8 cellular contexts compared by ENCODE assay signal in genomic region chr13:98672947-98673545, GRCh38.
DNase-seq lines count a peak whose midpoint lies in the region; ATAC-seq and TF ChIP-seq lines count a peak whose summit lies in the region.

No MANE protein-coding gene starts in this region.

- H3K36me3 ChIP-seq in KMS-11 (ENCODE audit: insufficient read depth) (no peaks in the 10 kb centered on the region), aorta (ENCODE audit: control insufficient read depth in 1 of 2, insufficient read depth in 2 of 2, low read length in 1 of 2) (no peaks in the 10 kb centered on the region)

- H3K4me1 ChIP-seq in KMS-11 (ENCODE audit: low read depth, poor library complexity, severe bottlenecking) (peaks cover 7% of the 10 kb centered on the region), aorta (ENCODE audit: control insufficient read depth in 1 of 2, insufficient read depth in 2 of 2, low read length in 2 of 2) (peaks cover 0 to 3% of the 10 kb centered on the region in 2 donors)

- no peaks in the 10 kb centered on the region for H3K79me2 ChIP-seq in KMS-11 (ENCODE audit: insufficient read depth, low read depth)

- 21 to 23% methylated on average over 11 of the region's 11 CpGs for WGBS in aorta, 2 donors

- no peak overlapping the region; the same call in 1 of the 2 replicates for H3K4me2 ChIP-seq in KMS-11

- H4K20me1 ChIP-seq in KMS-11 (ENCODE audit: insufficient read depth): no peaks in the 10 kb centered on the region

- ATAC-seq in GM21526 (IDR thresholded peaks at IDR 0.05; ENCODE audit: low FRiP score, unreplicated experiment) (peak; percentile 81), aorta (ENCODE audit: low FRiP score) (peak; percentile 80)

- no peak overlapping the region for H3K4me3 ChIP-seq in KMS-11 (IDR thresholded peaks at IDR 0.05; ENCODE audit: insufficient read depth, low read depth, low read length)
- no peak overlapping the region for H3K4me3 ChIP-seq in aorta (ENCODE audit: low read length in 2 of 2)

- H3K9ac ChIP-seq in KMS-11: no peak overlapping the region

- H3K27me3 ChIP-seq in KMS-11 (ENCODE audit: insufficient read depth, low read depth) (no peaks in the 10 kb centered on the region), aorta (ENCODE audit: control insufficient read depth in 1 of 2, insufficient read depth in 2 of 2, low read length in 1 of 2) (no peaks in the 10 kb centered on the region)

- intact Hi-C loops in aorta (cut with DNase I): loop anchor here (5.0 to 10.0 kb wide), 4 partner anchors 169 to 818 kb away; no protein-coding TSS in a partner anchor

- TF ChIP-seq CTCF in KMS-11 (conservative IDR thresholded peaks at IDR 0.05; ENCODE audit: low read depth, low read length): peak; percentile 75

- H2AFZ ChIP-seq in KMS-11 (ENCODE audit: low read depth): peak overlapping the region; percentile 30; the same call in 1 of the 2 replicates

- H3K27ac ChIP-seq in KMS-11 (no peak overlapping the region), aorta (ENCODE audit: low read depth in 1 of 2, low read length in 2 of 2) (no peak overlapping the region)

- DNase-seq in DMS153 treated with DMSO at 0.1 percent for 48 hours (lab: John Stamatoyannopoulos, UW; ENCODE audit: unreplicated experiment): peak; percentile 46
- peak; percentile 77 to 84 for DNase-seq in SHP77 (lab: John Stamatoyannopoulos, UW)
- DNase-seq in activated naive CD4-positive, alpha-beta T cell treated with Interleukin-2 at 50 U/mL for 16 hours: peak; percentile 55
- DNase-seq in germinal center (ENCODE audit: low spot score): peak; percentile 74
- peak; percentile 31 for DNase-seq in non-pigmented ciliary epithelial cell (ENCODE audit: low read depth)
- peak; percentile 72 to 81 for DNase-seq in aorta

- no peaks in the 10 kb centered on the region for H3K9me3 ChIP-seq in aorta (ENCODE audit: control insufficient read depth, low read length)
